25 cellular contexts compared by ENCODE assay signal in genomic region chr12:84661732-84662326, GRCh38.
A peak's percentile ranks its signal among the peaks of the same experiment; 100 is the strongest.
DNase-seq lines count a peak whose midpoint lies in the region; ATAC-seq and TF ChIP-seq lines count a peak whose summit lies in the region.
"Had no signal": no experiment of that assay in that cellular context is flagged by ENCODE, and none has a peak within 500 bp of the region (broad histone marks: within the 10 kb centered on the region; RNA-seq: fewer than 3 reads in every experiment).

No MANE protein-coding gene starts in this region.

- H3K36me3 ChIP-seq in SK-N-SH (replicated peaks in 1 of 2; ENCODE audit: control insufficient read depth in 1 of 2, insufficient read depth in 2 of 2, low read length in 1 of 2) (no peaks in the 10 kb centered on the region), neural progenitor cell (no peaks in the 10 kb centered on the region), thyroid gland (no peaks in the 10 kb centered on the region)
- H3K36me3 ChIP-seq: colonic mucosa, tibial artery had no signal

- H4K20me1 ChIP-seq in SK-N-SH (ENCODE audit: insufficient read depth) (no peaks in the 10 kb centered on the region), neural progenitor cell (ENCODE audit: low read depth) (no peaks in the 10 kb centered on the region)

- H2AFZ ChIP-seq in SK-N-SH (ENCODE audit: low read depth) (peak overlapping the region; percentile 64; the same call in 1 of the 2 replicates), neural progenitor cell (replicated peaks) (peak overlapping the region; percentile 8)

- H3K27me3 Mint-ChIP-seq in neural progenitor cell (ENCODE audit: insufficient read depth, low read depth): no peaks in the 10 kb centered on the region
- H3K27me3 Mint-ChIP-seq: activated naive CD4-positive, alpha-beta T cell treated with anti-CD3 and anti-CD28 coated beads, Interleukin-2, amount 10 ng/mL, durations not matched to agents 7 days and 5 days; memory B cell; stimulated activated naive B cell treated with anti-CD40 and anti-IgM and Interleukin-4, amounts not matched to agents 10 μg/mL and 1 μg/mL and 100 μg/mL, for 72 hours had no signal

- peak; percentile 19 for DNase-seq in GM03348 (ENCODE audit: low spot score)
- DNase-seq in SK-N-SH: no peak
- DNase-seq in fibroblast of gingiva (ENCODE audit: low read depth): peak; percentile 26
- DNase-seq in neural progenitor cell (ENCODE audit: low spot score): no peak
- DNase-seq in thyroid gland: no peak
- DNase-seq in middle frontal gyrus (ENCODE audit: extremely low spot score, low spot score): no peak
- no peak for DNase-seq in Right ventricle myocardium superior
- DNase-seq: activated naive CD4-positive, alpha-beta T cell treated with anti-CD3 and anti-CD28 coated beads, Interleukin-2, amount 10 ng/mL, durations not matched to agents 7 days and 5 days; activated T-cell treated with anti-CD3 and anti-CD28 coated beads, Interleukin-2, amount 50 U/mL, for 72 hours; CD8-positive, alpha-beta T cell; colonic mucosa; DMS79; HCEC 1CT; natural killer cell; NCI-H1105 treated with DMSO at 0.1 percent for 48 hours; NCI-H2081; NCI-H510A; NK-92 treated with Interleukin-12 subunit alpha and Interleukin-12 subunit beta, amount 100 ng/mL, for 24 hours; RPMI8226; stimulated activated naive B cell treated with anti-CD40 and anti-IgM and Interleukin-4, amounts not matched to agents 10 μg/mL and 1 μg/mL and 100 μg/mL, for 72 hours; tibial artery had no signal

- peak in 1 of 2 experiments; percentile 35; a peak in 1 of 4 replicates for TF ChIP-seq EP300 in SK-N-SH (IDR thresholded peaks at IDR 0.05; ENCODE audit: borderline replicate concordance in 1 of 2, low read depth in 1 of 2, low read length in 1 of 2)

- H3K4me2 ChIP-seq in SK-N-SH: no peak overlapping the region
- no peak overlapping the region for H3K4me2 ChIP-seq in neural progenitor cell

- TF ChIP-seq CTCF in SK-N-SH (IDR thresholded peaks at IDR 0.05) (no peak), neural progenitor cell (IDR thresholded peaks at IDR 0.05) (no peak), thyroid gland (IDR thresholded peaks at IDR 0.05) (no peak)

- no peak for TF ChIP-seq POLR2A in thyroid gland (IDR thresholded peaks at IDR 0.05)
- no peak for TF ChIP-seq POLR2A in GM18505 (IDR thresholded peaks at IDR 0.05; ENCODE audit: borderline replicate concordance, extremely low read depth, insufficient read depth, insufficient read length)

- H3K9me3 ChIP-seq in SK-N-SH (no peaks in the 10 kb centered on the region), neural progenitor cell (ENCODE audit: low read depth) (no peaks in the 10 kb centered on the region), thyroid gland (no peaks in the 10 kb centered on the region)
- H3K9me3 ChIP-seq: colonic mucosa, tibial artery had no signal

- H3K27ac Mint-ChIP-seq in neural progenitor cell: no peak overlapping the region
- H3K27ac Mint-ChIP-seq: activated naive CD4-positive, alpha-beta T cell treated with anti-CD3 and anti-CD28 coated beads, Interleukin-2, amount 10 ng/mL, durations not matched to agents 7 days and 5 days; activated T-cell treated with anti-CD3 and anti-CD28 coated beads, Interleukin-2, amount 50 U/mL, for 72 hours; CD8-positive, alpha-beta T cell; memory B cell; natural killer cell; stimulated activated naive B cell treated with anti-CD40 and anti-IgM and Interleukin-4, amounts not matched to agents 10 μg/mL and 1 μg/mL and 100 μg/mL, for 72 hours had no signal

- no peaks in the 10 kb centered on the region for H3K27me3 ChIP-seq in SK-N-SH (ENCODE audit: insufficient read depth)
- H3K27me3 ChIP-seq in neural progenitor cell: no peaks in the 10 kb centered on the region
- H3K27me3 ChIP-seq in thyroid gland: no peaks in the 10 kb centered on the region
- H3K27me3 ChIP-seq: colonic mucosa, tibial artery had no signal

- H3K27ac ChIP-seq in SK-N-SH (ENCODE audit: low read depth in 2 of 2, low read length in 1 of 2) (peak overlapping the region; percentile 36 to 70; a peak in 3 of 4 replicates), neural progenitor cell (no peak overlapping the region), thyroid gland (no peak overlapping the region)
- H3K27ac ChIP-seq: colonic mucosa, tibial artery had no signal

- H3K4me3 ChIP-seq in SK-N-SH (ENCODE audit: low read depth in 2 of 2, low read length in 1 of 2) (no peak overlapping the region), neural progenitor cell (no peak overlapping the region), thyroid gland (replicated peaks in 1 of 3) (no peak overlapping the region)
- H3K4me3 ChIP-seq: colonic mucosa, tibial artery had no signal

- no peaks in the 10 kb centered on the region; a peak in 1 of 4 replicates for H3K4me1 ChIP-seq in SK-N-SH (ENCODE audit: control insufficient read depth in 1 of 2, insufficient read depth in 2 of 2, low read depth in 1 of 2, low read length in 1 of 2)
- no peaks in the 10 kb centered on the region for H3K4me1 ChIP-seq in neural progenitor cell
- H3K4me1 ChIP-seq in thyroid gland: no peaks in the 10 kb centered on the region
- H3K4me1 ChIP-seq: colonic mucosa, tibial artery had no signal

- no peak overlapping the region for H3K4me3 Mint-ChIP-seq in neural progenitor cell
- H3K4me3 Mint-ChIP-seq: activated naive CD4-positive, alpha-beta T cell treated with anti-CD3 and anti-CD28 coated beads, Interleukin-2, amount 10 ng/mL, durations not matched to agents 7 days and 5 days; activated T-cell treated with anti-CD3 and anti-CD28 coated beads, Interleukin-2, amount 50 U/mL, for 72 hours; CD8-positive, alpha-beta T cell; memory B cell; natural killer cell; stimulated activated naive B cell treated with anti-CD40 and anti-IgM and Interleukin-4, amounts not matched to agents 10 μg/mL and 1 μg/mL and 100 μg/mL, for 72 hours had no signal

- peaks cover 11% of the 10 kb centered on the region for H3F3A ChIP-seq in SK-N-SH (replicated peaks; ENCODE audit: insufficient read depth)
- no peaks in the 10 kb centered on the region for H3F3A ChIP-seq in neural progenitor cell (ENCODE audit: low read depth)

- intact Hi-C loops in thyroid gland (cut with DNase I) (no loop called here), Right ventricle myocardium superior (cut with DNase I) (no loop called here)

- WGBS in SK-N-SH (ENCODE audit: low lambda C conversion rate): 19% methylated on average over 1 of the region's 1 CpG
- 56 to 86% methylated on average over 1 of the region's 1 CpG for WGBS in thyroid gland, 2 donors

- H3K9me3 Mint-ChIP-seq in neural progenitor cell: no peaks in the 10 kb centered on the region
- H3K9me3 Mint-ChIP-seq: activated naive CD4-positive, alpha-beta T cell treated with anti-CD3 and anti-CD28 coated beads, Interleukin-2, amount 10 ng/mL, durations not matched to agents 7 days and 5 days; CD8-positive, alpha-beta T cell; memory B cell had no signal

- no peak for TF ChIP-seq RAD21 in SK-N-SH (IDR thresholded peaks at IDR 0.05; ENCODE audit: low read length)

- CTCF ChIA-PET in SK-N-SH (lab: Yijun Ruan, JAX): interaction anchor here (0.9 to 1.3 kb wide), 2 partner anchors 9 to 78 kb away, joined by 3 read pairs; no protein-coding TSS in a partner anchor

- no peaks in the 10 kb centered on the region for H3K36me3 Mint-ChIP-seq in neural progenitor cell
- H3K36me3 Mint-ChIP-seq: activated naive CD4-positive, alpha-beta T cell treated with anti-CD3 and anti-CD28 coated beads, Interleukin-2, amount 10 ng/mL, durations not matched to agents 7 days and 5 days; CD8-positive, alpha-beta T cell; memory B cell; natural killer cell; stimulated activated naive B cell treated with anti-CD40 and anti-IgM and Interleukin-4, amounts not matched to agents 10 μg/mL and 1 μg/mL and 100 μg/mL, for 72 hours had no signal

- no peaks in the 10 kb centered on the region for H3K9me2 ChIP-seq in SK-N-SH

- H3K4me1 Mint-ChIP-seq in neural progenitor cell: peaks cover 5% of the 10 kb centered on the region
- H3K4me1 Mint-ChIP-seq: activated naive CD4-positive, alpha-beta T cell treated with anti-CD3 and anti-CD28 coated beads, Interleukin-2, amount 10 ng/mL, durations not matched to agents 7 days and 5 days; memory B cell; natural killer cell; stimulated activated naive B cell treated with anti-CD40 and anti-IgM and Interleukin-4, amounts not matched to agents 10 μg/mL and 1 μg/mL and 100 μg/mL, for 72 hours had no signal

- no peaks in the 10 kb centered on the region for H3K79me2 ChIP-seq in SK-N-SH (ENCODE audit: insufficient read depth)
- no peaks in the 10 kb centered on the region for H3K79me2 ChIP-seq in neural progenitor cell (ENCODE audit: low read depth)

- POLR2A ChIA-PET in SK-N-SH (lab: Yijun Ruan, JAX): no interaction called here

- no peak overlapping the region for H3K9ac ChIP-seq in SK-N-SH
- H3K9ac ChIP-seq in neural progenitor cell: no peak overlapping the region

- ATAC-seq in GM18505 (IDR thresholded peaks at IDR 0.05; ENCODE audit: unreplicated experiment) (no peak), Right ventricle myocardium superior (ENCODE audit: poor library complexity) (no peak)
- ATAC-seq: activated CD4-positive, CD25-positive, alpha-beta regulatory T cell treated with anti-CD3 and anti-CD28 coated beads, Interleukin-2, amount 50 U/mL, for 24 hours; activated T-cell treated with anti-CD3 and anti-CD28 coated beads, Interleukin-2, amount 50 U/mL, for 72 hours; CD8-positive, alpha-beta T cell; natural killer cell; sciatic nerve; stimulated activated naive B cell treated with anti-CD40 and anti-IgM and Interleukin-4, amounts not matched to agents 10 μg/mL and 1 μg/mL and 100 μg/mL, for 72 hours had no signal

TF ChIP-seq in SK-N-SH, 30 proteins besides CTCF, POLR2A, EP300 and RAD21 (continues in another document):
- TF ChIP-seq JUND (IDR thresholded peaks at IDR 0.05) (peak; percentile 55), FOXM1 (IDR thresholded peaks at IDR 0.05; ENCODE audit: low read depth) (0 out of 2 replicates have a peak, but pooled peaks have one; percentile 20), FOSL2 (IDR thresholded peaks at IDR 0.05; ENCODE audit: borderline replicate concordance, low read depth) (peak; percentile 56), TEAD4 (IDR thresholded peaks at IDR 0.05; ENCODE audit: borderline replicate concordance, insufficient read depth) (peak; percentile 32; the same call in 1 of the 2 replicates), RXRA (IDR thresholded peaks at IDR 0.05; ENCODE audit: borderline replicate concordance, low read depth) (no peak), GATA2 (CRISPR knock-in tag; IDR thresholded peaks at IDR 0.05) (no peak), GABPA (IDR thresholded peaks at IDR 0.05; ENCODE audit: low read depth) (no peak), RCOR1 (IDR thresholded peaks at IDR 0.05; ENCODE audit: low read length) (no peak), MEF2A (IDR thresholded peaks at IDR 0.05; ENCODE audit: borderline replicate concordance, low read depth) (peak; percentile 31; the same call in 1 of the 2 replicates)

Comparison
In these comparisons a context has a peak if more than half of its experiments do, and no peak if none do; other contexts are left out.
1. DNase-seq: peak in GM03348 (single experiment) and fibroblast of gingiva (single experiment); none in SK-N-SH (single experiment), neural progenitor cell (single experiment), thyroid gland (0 of 2), middle frontal gyrus (single experiment) and Right ventricle myocardium superior (single experiment).
2. H3K27ac ChIP-seq: peak in SK-N-SH (2 of 2); none in neural progenitor cell (single experiment) and thyroid gland (0 of 3).